Comparison of ENCODE assay signal across 8 cellular contexts in genomic region chrX:49053223-49054072, GRCh38. TPM values are rescaled to one million over a fixed set of nuclear protein-coding genes. Genes with fewer than 3 reads are reported as not detected.
DNase-seq lines count a peak whose midpoint lies in the region; ATAC-seq, FAIRE-seq and TF ChIP-seq lines count a peak whose summit lies in the region.

No MANE protein-coding gene starts in this region.

- peak; percentile 66 for FAIRE-seq in urothelium cell line (lab: Jason Lieb, UNC)

- H3K4ac ChIP-seq in trophoblast cell (ENCODE audit: low read depth, low read length) = peak overlapping the region; percentile 98

- H3K36me3 ChIP-seq in PC-9 (ENCODE audit: low read depth) (no peaks in the 10 kb centered on the region), trophoblast cell (ENCODE audit: control insufficient read depth in 1 of 2, insufficient read depth in 2 of 2, low read length in 2 of 2) (peaks cover 0 to 2% of the 10 kb centered on the region in 2 experiments)

- no TSS peak for BruUV-seq in Calu3 (replicated peaks; lab: Mats Ljungman, UMichigan)
- BruUV-seq in PC-9 (replicated peaks; lab: Mats Ljungman, UMichigan) = no TSS peak

- peak overlapping the region; percentile 97 for H4K8ac ChIP-seq in trophoblast cell (ENCODE audit: low read depth, low read length)

- CTCF ChIA-PET in Calu3 (lab: Charles Lee) (interaction anchor here (0.6 to 0.8 kb wide), 2 partner anchors 9 to 256 kb away, joined by 3 read pairs; no protein-coding TSS in a partner anchor), PC-9 (lab: Charles Lee) (no interaction called here)

- H2BK120ac ChIP-seq in trophoblast cell (ENCODE audit: insufficient read depth, low read length, poor library complexity) = peak overlapping the region; percentile 86

- H3K4me3 ChIP-seq in PC-9 (peak overlapping the region; percentile 48; the same call in 1 of the 2 replicates), trophoblast cell (ENCODE audit: low read depth, low read length) (peak overlapping the region; percentile 86)

- DNase-seq in Calu3 = peak; percentile 75
- DNase-seq in PC-9 = peak in 1 of 2 experiments; percentile 22
- DNase-seq in activated naive CD4-positive, alpha-beta T cell treated with Interleukin-2 at 50 U/mL for 16 hours = peak; percentile 66
- DNase-seq in head of caudate nucleus = peak in 36 of 42 donors; percentile 14 to 70 (median 48)
- peak in 1 of 2 donors; percentile 55 for DNase-seq in trophoblast cell
- DNase-seq in urothelium cell line (ENCODE audit: low spot score) = peak; percentile 85
- no peak for DNase-seq in RKO (ENCODE audit: low spot score)

- peaks cover 7% of the 10 kb centered on the region for H3K79me1 ChIP-seq in trophoblast cell (ENCODE audit: low read length)

- peak overlapping the region; percentile 94 for H3K14ac ChIP-seq in trophoblast cell (ENCODE audit: low read length)

- peak overlapping the region; percentile 99 for H3K18ac ChIP-seq in trophoblast cell (ENCODE audit: low read length)

- H3K27me3 Mint-ChIP-seq in Calu3 (ENCODE audit: unreplicated experiment) = no peaks in the 10 kb centered on the region

- H3K4me1 Mint-ChIP-seq in Calu3 (ENCODE audit: low read depth, unreplicated experiment) = peaks cover 30% of the 10 kb centered on the region

- peak overlapping the region; percentile 84 for H2BK12ac ChIP-seq in trophoblast cell (ENCODE audit: low read length)

- no peak overlapping the region for H3K23ac ChIP-seq in trophoblast cell (ENCODE audit: low read length)

- H2AFZ ChIP-seq in PC-9 (no peak overlapping the region), trophoblast cell (ENCODE audit: insufficient read depth, low read length, poor library complexity) (peak overlapping the region; percentile 97)

- no peaks in the 10 kb centered on the region for H4K20me1 ChIP-seq in PC-9 (ENCODE audit: insufficient read depth)

- H3K4me2 ChIP-seq in PC-9 (peak overlapping the region; percentile 66), trophoblast cell (ENCODE audit: low read length) (peak overlapping the region; percentile 78)

- peaks cover 2% of the 10 kb centered on the region for H3K9me3 Mint-ChIP-seq in Calu3 (ENCODE audit: low read depth, unreplicated experiment)

- POLR2A ChIA-PET in PC-9 (lab: Charles Lee; ENCODE audit: unreplicated experiment) = no interaction called here

- no peaks in the 10 kb centered on the region for H3K9me2 ChIP-seq in PC-9 (ENCODE audit: insufficient read depth)

- peak overlapping the region; percentile 96 for H4K91ac ChIP-seq in trophoblast cell (ENCODE audit: low read depth, low read length)

- peak; percentile 54 for ATAC-seq in HG02678 (IDR thresholded peaks at IDR 0.05; ENCODE audit: unreplicated experiment)

- H4K12ac ChIP-seq in trophoblast cell (ENCODE audit: low read depth, low read length) = peak overlapping the region; percentile 90

- H3K4me1 ChIP-seq in PC-9 (replicated peaks; ENCODE audit: insufficient read depth) (no peaks in the 10 kb centered on the region), trophoblast cell (ENCODE audit: control insufficient read depth in 1 of 2, insufficient read depth in 2 of 2, low read length in 2 of 2) (peaks cover 4 to 6% of the 10 kb centered on the region in 2 experiments)

- peak overlapping the region; percentile 73 for H2BK5ac ChIP-seq in trophoblast cell (ENCODE audit: low read depth, low read length, poor library complexity)

- peaks cover 20% of the 10 kb centered on the region for H3K36me3 Mint-ChIP-seq in Calu3 (ENCODE audit: insufficient read depth, unreplicated experiment)

- no peak for TF ChIP-seq CTCF in Calu3 (IDR thresholded peaks at IDR 0.05; ENCODE audit: unreplicated experiment)
- no peak for TF ChIP-seq CTCF in PC-9 (conservative IDR thresholded peaks at IDR 0.05)

- H2AK5ac ChIP-seq in trophoblast cell (ENCODE audit: low read length) = peak overlapping the region; percentile 94

- H3K27ac ChIP-seq in PC-9 (0 out of 2 replicates have a peak overlapping the region, but pooled peaks have one; percentile 37), trophoblast cell (ENCODE audit: low read depth, low read length) (peak overlapping the region; percentile 47)

- H3F3A ChIP-seq in PC-9 (ENCODE audit: insufficient read depth, low read depth) = no peaks in the 10 kb centered on the region

- intact Hi-C loops in Calu3 (cut with micrococcal nuclease; ENCODE audit: unreplicated experiment) = no loop called here
- intact Hi-C loops in PC-9 (cut with micrococcal nuclease; ENCODE audit: unreplicated experiment) = no loop called here
- intact Hi-C loops in head of caudate nucleus (cut with DNase I) = no loop called here

- H3K27ac Mint-ChIP-seq in Calu3 (ENCODE audit: unreplicated experiment) = peak overlapping the region; percentile 89

- whole genome bisulfite sequencing in trophoblast cell (ENCODE audit: extremely low coverage, insufficient coverage, insufficient read length) = no CpG with 5 or more reads among the region's 79 CpGs

- H3K9me3 ChIP-seq in PC-9 (ENCODE audit: insufficient read depth, low read depth) (no peaks in the 10 kb centered on the region), trophoblast cell (ENCODE audit: insufficient read depth, low read depth, low read length) (peaks cover 1% of the 10 kb centered on the region)

- H3K79me2 ChIP-seq in PC-9 (ENCODE audit: low read depth) (no peaks in the 10 kb centered on the region), trophoblast cell (ENCODE audit: control insufficient read depth, insufficient read depth, low read length, poor library complexity) (peaks cover 5% of the 10 kb centered on the region)

- H3K4me3 Mint-ChIP-seq in Calu3 (ENCODE audit: low read depth, unreplicated experiment) = peak overlapping the region; percentile 72

- peak overlapping the region; percentile 72 for H3K9ac ChIP-seq in trophoblast cell (ENCODE audit: low read length)

- H3K27me3 ChIP-seq in PC-9 (ENCODE audit: insufficient read depth, low read depth) (no peaks in the 10 kb centered on the region), trophoblast cell (ENCODE audit: insufficient read depth, low read length) (no peaks in the 10 kb centered on the region)

RNA-seq across cellular contexts. Expression of gene CCDC120, which starts 5.4 kb away (rescaled TPM):
- total RNA-seq in Calu3 (2022) (30.8 and 39.0 TPM in 2 replicates), PC-9 (2021) (20.6 and 23.9 TPM in 2 replicates)
- 15.3 and 15.8 TPM in 2 replicates for polyA plus RNA-seq in trophoblast cell (2013)

RNA-seq across cellular contexts. Expression of gene TFE3, which starts 10.3 kb away (rescaled TPM):
- total RNA-seq in Calu3 (2022) = 32.2 and 35.1 TPM in 2 replicates
- 27.2 and 33.7 TPM in 2 replicates for total RNA-seq in PC-9 (2021)
- 25.5 and 26.5 TPM in 2 replicates for polyA plus RNA-seq in trophoblast cell (2013)

RNA-seq across cellular contexts. Expression of gene PRAF2, which starts 20.4 kb away (rescaled TPM):
- 11.5 and 16.1 TPM in 2 replicates for total RNA-seq in Calu3 (2022)
- 12.8 and 17.6 TPM in 2 replicates for total RNA-seq in PC-9 (2021)
- 45.4 and 45.7 TPM in 2 replicates for polyA plus RNA-seq in trophoblast cell (2013)

RNA-seq across cellular contexts. Expression of gene WDR45, which starts 26.2 kb away (rescaled TPM):
- total RNA-seq in Calu3 (2022) = 42.7 and 59.3 TPM in 2 replicates
- total RNA-seq in PC-9 (2021) = 36.7 and 43.4 TPM in 2 replicates
- 39.0 and 40.1 TPM in 2 replicates for polyA plus RNA-seq in trophoblast cell (2013)

RNA-seq across cellular contexts. Expression of gene GRIPAP1, which starts 51.4 kb away (rescaled TPM):
- total RNA-seq in Calu3 (2022) (92.8 and 97.8 TPM in 2 replicates), PC-9 (2021) (33.6 and 35.2 TPM in 2 replicates)
- polyA plus RNA-seq in trophoblast cell (2013) = 13.3 and 14.0 TPM in 2 replicates
